In the genomic region with DNA sequence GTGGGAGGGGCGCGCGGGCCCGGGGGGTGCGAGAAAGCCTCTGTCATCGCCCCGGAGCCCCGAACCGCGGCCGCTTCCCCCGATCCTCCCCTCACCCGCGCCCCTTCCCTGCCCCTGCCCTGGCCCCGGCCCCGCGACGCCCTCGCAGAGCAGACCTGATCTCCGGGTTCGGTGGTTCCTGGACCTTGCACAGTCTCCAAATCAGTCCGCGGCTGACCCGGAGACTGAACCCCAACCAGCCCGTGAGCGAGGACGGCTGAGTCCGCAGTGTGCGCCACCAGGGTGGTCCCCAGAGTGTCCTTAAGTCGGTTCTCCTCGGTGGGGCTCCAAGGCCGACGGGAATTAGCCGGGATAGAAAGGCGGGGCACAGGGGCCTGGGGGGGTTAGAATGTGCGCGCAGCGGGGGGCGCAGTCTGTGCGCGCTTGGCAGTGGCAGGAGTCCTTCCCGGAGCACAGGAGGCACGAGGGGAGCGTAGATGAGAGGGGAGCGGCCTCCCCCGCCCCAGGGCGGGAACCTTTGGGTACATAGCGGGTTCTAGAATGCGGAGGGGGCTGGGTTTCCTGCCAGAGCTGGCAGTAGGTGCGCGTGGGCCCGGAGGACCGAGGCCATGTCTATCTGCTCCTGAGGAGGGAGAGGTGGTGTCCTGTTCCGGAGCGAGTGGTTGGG, we compare ENCODE assay signal across 8 cellular contexts. TPM values are rescaled to one million over a fixed set of nuclear protein-coding genes. Genes with fewer than 3 reads are reported as not detected.
A peak's percentile ranks its signal among the peaks of the same experiment; 100 is the strongest.
DNase-seq lines count a peak whose midpoint lies in the region; ATAC-seq lines count a peak whose summit lies in the region.

No MANE protein-coding gene starts in this region.

- no peaks in the 10 kb centered on the region for H3K27me3 ChIP-seq in MG63
- H3K27me3 ChIP-seq in adipocyte (replicated peaks; ENCODE audit: control insufficient read depth, insufficient read depth, low read length): no peaks in the 10 kb centered on the region
- no peaks in the 10 kb centered on the region for H3K27me3 ChIP-seq in iPS-15b (ENCODE audit: control insufficient read depth, insufficient read depth, low read length)

- no peaks in the 10 kb centered on the region for H3K9me3 ChIP-seq in MG63
- no peaks in the 10 kb centered on the region for H3K9me3 ChIP-seq in adipocyte (ENCODE audit: control insufficient read depth, low read length)
- H3K9me3 ChIP-seq in iPS-15b (ENCODE audit: control insufficient read depth, insufficient read depth, low read length): no peaks in the 10 kb centered on the region

- ATAC-seq in Right ventricle myocardium inferior: peak; percentile 11

- H3K9ac ChIP-seq in adipocyte (ENCODE audit: low read length) (peak overlapping the region; percentile 62), iPS-15b (ENCODE audit: low read depth, low read length) (peak overlapping the region; percentile 16)

- H3K36me3 ChIP-seq in MG63 (no peaks in the 10 kb centered on the region), adipocyte (ENCODE audit: control insufficient read depth, insufficient read depth, low read length, severe bottlenecking) (no peaks in the 10 kb centered on the region), iPS-15b (ENCODE audit: control insufficient read depth, insufficient read depth, low read length) (peaks cover 9% of the 10 kb centered on the region)

- peak overlapping the region; percentile 18 to 91 (median 78) for H3K27ac ChIP-seq in skin epidermis

- no peaks in the 10 kb centered on the region for H3K4me1 ChIP-seq in adipocyte (ENCODE audit: control insufficient read depth, insufficient read depth, low read length)
- no peaks in the 10 kb centered on the region for H3K4me1 ChIP-seq in iPS-15b (ENCODE audit: control insufficient read depth, insufficient read depth, low read length)

- DNase-seq in Right ventricle myocardium inferior (ENCODE audit: missing footprints): peak; percentile 63
- no peak for DNase-seq in cardiac septum (ENCODE audit: low spot score)
- DNase-seq in MG63: peak; percentile 48
- DNase-seq in adipocyte (ENCODE audit: low read depth): peak; percentile 34
- no peak for DNase-seq in C1 segment of cervical spinal cord (lab: John Stamatoyannopoulos, UW)
- DNase-seq in activated effector memory CD4-positive, alpha-beta T cell treated with anti-CD3 and anti-CD28 coated beads, Interleukin-2, amount 50 U/mL, for 16 hours: no peak

- peak overlapping the region; percentile 70 for H3K4me3 ChIP-seq in MG63
- peak overlapping the region; percentile 78 for H3K4me3 ChIP-seq in adipocyte (ENCODE audit: low read length)
- peak overlapping the region; percentile 69 for H3K4me3 ChIP-seq in iPS-15b (ENCODE audit: low read depth, low read length)
- H3K4me3 ChIP-seq in skin epidermis: peak overlapping the region; percentile 51 to 79 (median 63)

- intact Hi-C loops in Right ventricle myocardium inferior (cut with DNase I) (loop anchor here (2.0 kb wide), 1 partner anchor 22 kb away; a partner anchor contains a TSS), cardiac septum (cut with DNase I) (loop anchor here (2.0 to 5.0 kb wide), 3 partner anchors 14 to 114 kb away; a partner anchor contains a TSS)

RNA-seq across cellular contexts. Expression of a gene that starts 0.8 kb away (rescaled TPM):
- total RNA-seq in Right ventricle myocardium inferior: 8.5 TPM
- 6.2 TPM for total RNA-seq in cardiac septum
- total RNA-seq in MG63 (2014; rRNA removed; shearing (Covaris generic); ENCODE audit: low replicate concordance): 10.2 and 10.5 TPM in 2 replicates

RNA-seq across cellular contexts. Expression of a gene that starts 14.1 kb away (rescaled TPM):
- total RNA-seq in Right ventricle myocardium inferior (175 TPM), cardiac septum (212 TPM)
- 782 and 1,015 TPM in 2 replicates for total RNA-seq in MG63 (2014; rRNA removed; shearing (Covaris generic); ENCODE audit: low replicate concordance)

RNA-seq across cellular contexts. Expression of a gene that starts 20.8 kb away (rescaled TPM):
- 6.4 TPM for total RNA-seq in Right ventricle myocardium inferior
- total RNA-seq in cardiac septum: 7.4 TPM
- 22.7 and 26.6 TPM in 2 replicates for total RNA-seq in MG63 (2014; rRNA removed; shearing (Covaris generic); ENCODE audit: low replicate concordance)

RNA-seq across cellular contexts. Expression of a gene that starts 46.4 kb away (rescaled TPM):
- total RNA-seq in Right ventricle myocardium inferior (40.1 TPM), cardiac septum (29.6 TPM)
- 117 and 122 TPM in 2 replicates for total RNA-seq in MG63 (2014; rRNA removed; shearing (Covaris generic); ENCODE audit: low replicate concordance)

Comparison
In these comparisons a context has a peak if more than half of its experiments do, and no peak if none do; other contexts are left out.
1. DNase-seq: peak in Right ventricle myocardium inferior (single experiment), MG63 (single experiment) and adipocyte (single experiment); none in cardiac septum (single experiment), C1 segment of cervical spinal cord (0 of 14) and activated effector memory CD4-positive, alpha-beta T cell treated with anti-CD3 and anti-CD28 coated beads, Interleukin-2, amount 50 U/mL, for 16 hours (single experiment).
2. Peak in every context shown above with its lines, with median percentiles within 50 percentile points of each other: H3K4me3 ChIP-seq.